ENCODE assay signal across 22 cellular contexts in genomic region chr1:197907846-197908616, GRCh38. TPM values are rescaled to one million over a fixed set of nuclear protein-coding genes. Genes with fewer than 3 reads are reported as not detected.
"Had no signal": no experiment of that assay in that cellular context is flagged by ENCODE, and none has a peak within 500 bp of the region (broad histone marks: within the 10 kb centered on the region; RNA-seq: fewer than 3 reads in every experiment).

No MANE protein-coding gene starts in this region.

- H3K36me3 ChIP-seq: heart left ventricle, pancreas, sigmoid colon, spleen, thoracic aorta had no signal

- H3K27ac Mint-ChIP-seq: activated B cell treated with CpG ODN at 0.5 μM for 24 hours; effector memory CD8-positive, alpha-beta T cell; T-helper 1 cell treated with Interleukin-12 subunit alpha and Interleukin-12 subunit beta and Interleukin-4 antibody, amounts not matched to agents 30 μg/mL and 1 μg/mL, for 36 hours had no signal

- H3K9me3 Mint-ChIP-seq: activated B cell treated with CpG ODN at 0.5 μM for 24 hours; effector memory CD8-positive, alpha-beta T cell; neural crest cell; T-helper 1 cell treated with Interleukin-12 subunit alpha and Interleukin-12 subunit beta and Interleukin-4 antibody, amounts not matched to agents 30 μg/mL and 1 μg/mL, for 36 hours had no signal

- FAIRE-seq: bronchial epithelial cell, pancreas, TTC549 had no signal

- H3K27ac ChIP-seq: epithelial cell of prostate, heart left ventricle, pancreas, sigmoid colon, spleen, thoracic aorta had no signal

- H3K4me3 Mint-ChIP-seq: activated B cell treated with CpG ODN at 0.5 μM for 24 hours, neural crest cell had no signal

- H3K9me3 ChIP-seq: heart left ventricle, pancreas, sigmoid colon, spleen, thoracic aorta had no signal

- ATAC-seq: effector memory CD8-positive, alpha-beta T cell; heart left ventricle; pancreas had no signal

- H3K4me3 ChIP-seq: heart left ventricle, lung, pancreas, sigmoid colon, spleen, thoracic aorta had no signal

- DNase-seq: activated CD4-positive, alpha-beta T cell treated with anti-CD3 and anti-CD28 coated beads for 48 hours; activated naive CD4-positive, alpha-beta T cell treated with anti-CD3 and anti-CD28 coated beads, Interleukin-2, amount 50 U/mL, for 16 hours; activated T-cell treated with anti-CD3 and anti-CD28 coated beads for 4 hours; dermis blood vessel endothelial cell; effector memory CD8-positive, alpha-beta T cell; foreskin melanocyte; heart left ventricle; islet precursor cell; midbrain; pancreas; sigmoid colon; spleen had no signal

RNA-seq across cellular contexts. Expression of gene C1orf53, which starts 5.6 kb away (rescaled TPM):
- total RNA-seq: thoracic aorta had no signal

RNA-seq across cellular contexts. Expression of gene LHX9, which starts 9.1 kb away (rescaled TPM):
- total RNA-seq: activated B cell treated with CpG ODN at 0.5 μM for 24 hours, bronchial epithelial cell, dermis blood vessel endothelial cell, fibroblast of lung, neural crest cell, sigmoid colon, spleen, thoracic aorta, ureter had no signal
- polyA plus RNA-seq: fibroblast of lung, spleen had no signal
